Comparison of ENCODE assay signal across 14 cellular contexts in the genomic region with DNA sequence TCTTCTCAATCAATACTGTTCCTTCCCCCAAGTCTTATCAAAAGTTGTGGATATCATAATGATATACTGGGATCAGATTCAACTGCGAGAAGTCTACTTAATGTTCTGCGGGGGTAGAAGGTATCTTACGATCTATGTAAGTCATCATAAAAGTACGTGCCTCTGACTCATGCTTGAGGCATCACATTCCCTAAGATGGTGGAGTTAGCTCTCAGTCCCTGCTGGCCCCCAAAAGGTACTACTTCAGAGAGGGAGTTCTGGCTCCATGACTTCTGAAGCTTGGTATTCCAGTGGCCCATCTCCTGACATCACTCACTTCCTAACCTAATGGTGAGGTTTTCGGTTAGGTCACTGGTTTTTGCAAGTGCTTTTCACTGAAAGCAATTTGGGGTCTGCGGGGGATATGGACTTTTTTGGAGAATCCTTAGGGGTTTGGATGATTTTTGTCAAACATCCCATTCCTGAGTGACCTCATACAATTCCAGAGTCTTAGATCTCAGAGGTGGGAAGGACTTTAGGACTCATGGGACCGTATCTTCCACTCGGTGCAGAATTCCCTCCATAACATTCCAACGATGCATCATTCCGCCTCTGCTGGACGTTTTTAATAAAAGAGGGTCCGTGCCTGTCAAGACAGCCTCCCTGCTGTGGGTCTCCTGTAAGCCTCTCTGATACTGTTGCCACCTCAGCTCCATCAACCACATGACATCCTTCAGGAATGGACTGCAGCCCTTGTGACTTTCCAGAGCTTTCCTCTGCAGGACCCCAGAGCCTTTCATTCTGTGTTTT.
DNase-seq lines count a peak whose midpoint lies in the region; ATAC-seq, FAIRE-seq and TF ChIP-seq lines count a peak whose summit lies in the region.
"Had no signal": no experiment of that assay in that cellular context is flagged by ENCODE, and none has a peak within 500 bp of the region (broad histone marks: within the 10 kb centered on the region; RNA-seq: fewer than 3 reads in every experiment).

No MANE protein-coding gene starts in this region.

- H3K4me3 ChIP-seq in SJCRH30, result no peak overlapping the region
- H3K4me3 ChIP-seq: colonic mucosa, heart right ventricle, SJSA1 had no signal

- H3K4me3 Mint-ChIP-seq in type B pancreatic cell, result no peak overlapping the region
- H3K4me3 Mint-ChIP-seq in activated T-helper 2 cell treated with anti-CD3 and anti-CD28 coated beads, Interferon-gamma antibody, Interleukin-2, Interleukin-4, amounts not matched to agents 10 μg/mL and 5 μg/mL and 100 μg/mL, durations not matched to agents 14 hours and 24 hours and 36 hours (ENCODE audit: low read depth), result no peak overlapping the region
- H3K4me3 Mint-ChIP-seq: activated CD4-positive, alpha-beta T cell treated with anti-CD3 and anti-CD28 coated beads for 36 hours had no signal

- H3K27me3 ChIP-seq in foreskin keratinocyte (no peaks in the 10 kb centered on the region), SJCRH30 (no peaks in the 10 kb centered on the region)
- H3K27me3 ChIP-seq: colonic mucosa, heart right ventricle, SJSA1 had no signal

- intact Hi-C loops in activated T-helper 2 cell treated with anti-CD3 and anti-CD28 coated beads, Interferon-gamma antibody, Interleukin-2, Interleukin-4, amounts not matched to agents 10 μg/mL and 5 μg/mL and 100 μg/mL, durations not matched to agents 14 hours and 24 hours and 36 hours (cut with micrococcal nuclease), result no loop called here

- no peaks in the 10 kb centered on the region for H3K9me3 ChIP-seq in SJCRH30 (replicated peaks)
- H3K9me3 ChIP-seq: colonic mucosa, SJSA1 had no signal

- ATAC-seq in foreskin keratinocyte, result peak; percentile 89
- ATAC-seq: activated CD4-positive, alpha-beta T cell treated with anti-CD3 and anti-CD28 coated beads for 36 hours; heart right ventricle had no signal

- peak; percentile 31 for DNase-seq in SIG-M5 treated with dmso at 0.1 percent for 504 hours (lab: John Stamatoyannopoulos, UW; ENCODE audit: unreplicated experiment)
- DNase-seq in SIG-M5 (lab: John Stamatoyannopoulos, UW), result no peak
- DNase-seq in foreskin keratinocyte, result peak; percentile 81 to 87
- DNase-seq in urothelium cell line (ENCODE audit: low spot score), result peak; percentile 89
- no peak for DNase-seq in type B pancreatic cell (ENCODE audit: extremely low spot score, unreplicated experiment)
- no peak for DNase-seq in activated T-helper 2 cell treated with anti-CD3 and anti-CD28 coated beads, Interferon-gamma antibody, Interleukin-2, Interleukin-4, amounts not matched to agents 10 μg/mL and 5 μg/mL and 100 μg/mL, durations not matched to agents 14 hours and 24 hours and 36 hours (ENCODE audit: low spot score)
- no peak for DNase-seq in SJCRH30
- DNase-seq: activated CD4-positive, alpha-beta T cell treated with anti-CD3 and anti-CD28 coated beads for 36 hours; colonic mucosa; heart right ventricle; NCI-H2171 had no signal

- peaks cover 11% of the 10 kb centered on the region for H3K4me1 Mint-ChIP-seq in type B pancreatic cell (ENCODE audit: unreplicated experiment)
- peaks cover 2% of the 10 kb centered on the region for H3K4me1 Mint-ChIP-seq in activated T-helper 2 cell treated with anti-CD3 and anti-CD28 coated beads, Interferon-gamma antibody, Interleukin-2, Interleukin-4, amounts not matched to agents 10 μg/mL and 5 μg/mL and 100 μg/mL, durations not matched to agents 14 hours and 24 hours and 36 hours (ENCODE audit: low read depth)
- H3K4me1 Mint-ChIP-seq: activated CD4-positive, alpha-beta T cell treated with anti-CD3 and anti-CD28 coated beads for 36 hours had no signal

- no peaks in the 10 kb centered on the region for H3K36me3 ChIP-seq in SJCRH30
- H3K36me3 ChIP-seq: colonic mucosa, SJSA1 had no signal

- H3K27ac Mint-ChIP-seq in type B pancreatic cell, result no peak overlapping the region
- no peak overlapping the region for H3K27ac Mint-ChIP-seq in activated T-helper 2 cell treated with anti-CD3 and anti-CD28 coated beads, Interferon-gamma antibody, Interleukin-2, Interleukin-4, amounts not matched to agents 10 μg/mL and 5 μg/mL and 100 μg/mL, durations not matched to agents 14 hours and 24 hours and 36 hours
- H3K27ac Mint-ChIP-seq: activated CD4-positive, alpha-beta T cell treated with anti-CD3 and anti-CD28 coated beads for 36 hours had no signal

- no peak for TF ChIP-seq CTCF in VCaP (conservative IDR thresholded peaks at IDR 0.05)
- peak; percentile 48 for TF ChIP-seq CTCF in foreskin keratinocyte (conservative IDR thresholded peaks at IDR 0.05)
- no peak for TF ChIP-seq CTCF in type B pancreatic cell (conservative IDR thresholded peaks at IDR 0.05)

- no peaks in the 10 kb centered on the region for H3K36me3 Mint-ChIP-seq in type B pancreatic cell
- peaks cover 48% of the 10 kb centered on the region for H3K36me3 Mint-ChIP-seq in activated T-helper 2 cell treated with anti-CD3 and anti-CD28 coated beads, Interferon-gamma antibody, Interleukin-2, Interleukin-4, amounts not matched to agents 10 μg/mL and 5 μg/mL and 100 μg/mL, durations not matched to agents 14 hours and 24 hours and 36 hours (ENCODE audit: low read depth)

- H3K27ac ChIP-seq in VCaP, result peak overlapping the region; percentile 79
- no peak overlapping the region for H3K27ac ChIP-seq in foreskin keratinocyte
- no peak overlapping the region for H3K27ac ChIP-seq in SJCRH30
- H3K27ac ChIP-seq: colonic mucosa, heart right ventricle, SJSA1 had no signal

- FAIRE-seq in urothelium cell line (lab: Jason Lieb, UNC), result no peak
- FAIRE-seq: G401.6 had no signal

- peaks cover 6% of the 10 kb centered on the region for H3K9me3 Mint-ChIP-seq in type B pancreatic cell
- no peaks in the 10 kb centered on the region for H3K9me3 Mint-ChIP-seq in activated T-helper 2 cell treated with anti-CD3 and anti-CD28 coated beads, Interferon-gamma antibody, Interleukin-2, Interleukin-4, amounts not matched to agents 10 μg/mL and 5 μg/mL and 100 μg/mL, durations not matched to agents 14 hours and 24 hours and 36 hours

- no peaks in the 10 kb centered on the region for H3K27me3 Mint-ChIP-seq in type B pancreatic cell
- H3K27me3 Mint-ChIP-seq in activated T-helper 2 cell treated with anti-CD3 and anti-CD28 coated beads, Interferon-gamma antibody, Interleukin-2, Interleukin-4, amounts not matched to agents 10 μg/mL and 5 μg/mL and 100 μg/mL, durations not matched to agents 14 hours and 24 hours and 36 hours (ENCODE audit: low read depth), result no peaks in the 10 kb centered on the region
- H3K27me3 Mint-ChIP-seq: activated CD4-positive, alpha-beta T cell treated with anti-CD3 and anti-CD28 coated beads for 36 hours had no signal

- H3K4me1 ChIP-seq in foreskin keratinocyte (peaks cover 16% of the 10 kb centered on the region), SJCRH30 (no peaks in the 10 kb centered on the region)
- H3K4me1 ChIP-seq: colonic mucosa, heart right ventricle, SJSA1 had no signal

Comparison
In these comparisons a context has a peak if more than half of its experiments do, and no peak if none do; other contexts are left out.
1. DNase-seq: peak in SIG-M5 treated with dmso at 0.1 percent for 504 hours (single experiment), foreskin keratinocyte (2 of 2) and urothelium cell line (single experiment); none in SIG-M5 (single experiment), type B pancreatic cell (single experiment), activated T-helper 2 cell treated with anti-CD3 and anti-CD28 coated beads, Interferon-gamma antibody, Interleukin-2, Interleukin-4, amounts not matched to agents 10 μg/mL and 5 μg/mL and 100 μg/mL, durations not matched to agents 14 hours and 24 hours and 36 hours (single experiment) and SJCRH30 (0 of 2).